In genomic region chr6:29770286-29770685, GRCh38 we compare ENCODE assay signal across 37 cellular contexts. TPM values are rescaled to one million over a fixed set of nuclear protein-coding genes. Genes with fewer than 3 reads are reported as not detected.
"Had no signal": no experiment of that assay in that cellular context is flagged by ENCODE, and none has a peak within 500 bp of the region (broad histone marks: within the 10 kb centered on the region; RNA-seq: fewer than 3 reads in every experiment).

No MANE protein-coding gene starts in this region.

- FAIRE-seq: astrocyte, colon, TTC549 had no signal

- H3K36me3 ChIP-seq: adrenal gland, brain microvascular endothelial cell, breast epithelium had no signal

- H3K27me3 ChIP-seq: adrenal gland, body of pancreas, brain microvascular endothelial cell, breast epithelium had no signal

- DNase-seq: activated B cell treated with CpG ODN at 0.5 μM for 24 hours; activated CD4-positive, alpha-beta memory T cell treated with anti-CD3 and anti-CD28 coated beads for 36 hours; activated CD4-positive, alpha-beta T cell treated with anti-CD3 and anti-CD28 coated beads for 4 hours; activated CD4-positive, alpha-beta T cell treated with anti-CD3 and anti-CD28 coated beads, Interleukin-2, amount 10 ng/mL, durations not matched to agents 24 days and 14 days; activated CD4-positive, alpha-beta T cell treated with anti-CD3 and anti-CD28 coated beads, Interleukin-2, amount 50 U/mL, for 1 hour; activated CD4-positive, alpha-beta T cell treated with anti-CD3 and anti-CD28 coated beads, Interleukin-2, amount 50 U/mL, for 4 hours; activated CD4-positive, CD25-positive, alpha-beta regulatory T cell treated with anti-CD3 and anti-CD28 coated beads, Interleukin-2, amount 50 U/mL, for 72 hours; activated CD8-positive, alpha-beta memory T cell treated with anti-CD3 and anti-CD28 coated beads, Interleukin-2, amount 50 U/mL, for 4 hours; activated effector memory CD4-positive, alpha-beta T cell treated with anti-CD3 and anti-CD28 coated beads, Interleukin-2, amount 50 U/mL, for 16 hours; activated gamma-delta T cell treated with Interleukin-2 at 50 U/mL for 16 hours; activated naive CD4-positive, alpha-beta T cell; activated naive CD4-positive, alpha-beta T cell treated with anti-CD3 and anti-CD28 coated beads for 36 hours; activated naive CD4-positive, alpha-beta T cell treated with anti-CD3 and anti-CD28 coated beads, Interleukin-2, amount 50 U/mL, for 16 hours; activated naive CD8-positive, alpha-beta T cell treated with anti-CD3 and anti-CD28 coated beads for 36 hours; activated T-cell treated with anti-CD3 and anti-CD28 coated beads for 4 hours; activated T-cell treated with anti-CD3 and anti-CD28 coated beads, Interleukin-2, amount 50 U/mL, for 1 hour; activated T-cell treated with anti-CD3 and anti-CD28 coated beads, Interleukin-2, amount 50 U/mL, for 4 hours; activated T-cell treated with anti-CD3 and anti-CD28 coated beads, Interleukin-2, amount 50 U/mL, for 72 hours; adrenal gland; amniotic stem cell; aorta; body of pancreas; brain microvascular endothelial cell; central memory CD4-positive, alpha-beta T cell; T-helper 2 cell; T-helper 9 cell had no signal

- H3K4me3 ChIP-seq: adrenal gland, body of pancreas, breast epithelium had no signal

- H3K4me1 Mint-ChIP-seq: activated B cell treated with CpG ODN at 0.5 μM for 24 hours; activated naive CD8-positive, alpha-beta T cell treated with anti-CD3 and anti-CD28 coated beads for 36 hours; activated T-helper 17 cell treated with anti-CD3 and anti-CD28 coated beads, Interleukin-2, amount 50 U/mL, for 72 hours had no signal

- H3K4me3 Mint-ChIP-seq: activated B cell treated with CpG ODN at 0.5 μM for 24 hours; activated CD4-positive, alpha-beta memory T cell treated with anti-CD3 and anti-CD28 coated beads for 36 hours; activated CD4-positive, alpha-beta T cell treated with anti-CD3 and anti-CD28 coated beads, Interleukin-2, amount 10 ng/mL, durations not matched to agents 24 days and 14 days; activated naive CD4-positive, alpha-beta T cell treated with anti-CD3 and anti-CD28 coated beads for 36 hours; activated naive CD8-positive, alpha-beta T cell treated with anti-CD3 and anti-CD28 coated beads for 36 hours; activated T-cell treated with anti-CD3 and anti-CD28 coated beads, Interleukin-2, amount 50 U/mL, for 4 hours; activated T-cell treated with anti-CD3 and anti-CD28 coated beads, Interleukin-2, amount 50 U/mL, for 72 hours; activated T-helper 1 cell treated with anti-CD3 and anti-CD28 coated beads, Interleukin-12 subunit alpha, Interleukin-12 subunit beta, Interleukin-2, Interleukin-4 antibody, amounts not matched to agents 30 ng/mL and 10 ng/mL and 1 ng/mL, durations not matched to agents 14 hours and 24 hours and 36 hours; activated T-helper 17 cell treated with anti-CD3 and anti-CD28 coated beads, Interleukin-2, amount 50 U/mL, for 72 hours; T-helper 1 cell treated with Interleukin-12 subunit alpha and Interleukin-12 subunit beta and Interleukin-4 antibody, amounts not matched to agents 30 μg/mL and 1 μg/mL, for 36 hours; T-helper 2 cell treated with Interferon-gamma antibody and Interleukin-4, amounts not matched to agents 5 μg/mL and 100 μg/mL, for 36 hours had no signal

- H3K27ac ChIP-seq: adrenal gland, body of pancreas, brain microvascular endothelial cell, breast epithelium, VCaP had no signal

- H3K9me3 ChIP-seq: adrenal gland, body of pancreas, breast epithelium had no signal

- H3K9me3 Mint-ChIP-seq: activated B cell treated with CpG ODN at 0.5 μM for 24 hours; activated CD4-positive, alpha-beta memory T cell treated with anti-CD3 and anti-CD28 coated beads for 36 hours; activated CD4-positive, alpha-beta T cell treated with anti-CD3 and anti-CD28 coated beads, Interleukin-2, amount 10 ng/mL, durations not matched to agents 24 days and 14 days; activated naive CD4-positive, alpha-beta T cell treated with anti-CD3 and anti-CD28 coated beads for 36 hours; activated naive CD4-positive, alpha-beta T cell treated with anti-CD3 and anti-CD28 coated beads, Interleukin-2, amount 50 U/mL, for 72 hours; activated naive CD8-positive, alpha-beta T cell treated with anti-CD3 and anti-CD28 coated beads for 36 hours; activated T-cell treated with anti-CD3 and anti-CD28 coated beads, Interleukin-2, amount 50 U/mL, for 4 hours; activated T-cell treated with anti-CD3 and anti-CD28 coated beads, Interleukin-2, amount 50 U/mL, for 72 hours; activated T-helper 1 cell treated with anti-CD3 and anti-CD28 coated beads, Interleukin-12 subunit alpha, Interleukin-12 subunit beta, Interleukin-2, Interleukin-4 antibody, amounts not matched to agents 30 ng/mL and 10 ng/mL and 1 ng/mL, durations not matched to agents 14 hours and 24 hours and 36 hours; activated T-helper 17 cell treated with anti-CD3 and anti-CD28 coated beads, Interleukin-2, amount 50 U/mL, for 72 hours; T-helper 1 cell treated with Interleukin-12 subunit alpha and Interleukin-12 subunit beta and Interleukin-4 antibody, amounts not matched to agents 30 μg/mL and 1 μg/mL, for 36 hours; T-helper 2 cell treated with Interferon-gamma antibody and Interleukin-4, amounts not matched to agents 5 μg/mL and 100 μg/mL, for 36 hours had no signal

- H3K4me1 ChIP-seq: adrenal gland, body of pancreas, breast epithelium had no signal

- H3K36me3 Mint-ChIP-seq: activated CD4-positive, alpha-beta memory T cell treated with anti-CD3 and anti-CD28 coated beads for 36 hours; activated naive CD4-positive, alpha-beta T cell treated with anti-CD3 and anti-CD28 coated beads, Interleukin-2, amount 50 U/mL, for 72 hours; activated naive CD8-positive, alpha-beta T cell treated with anti-CD3 and anti-CD28 coated beads for 36 hours had no signal

- H3K27ac Mint-ChIP-seq: activated B cell treated with CpG ODN at 0.5 μM for 24 hours; activated CD4-positive, alpha-beta memory T cell treated with anti-CD3 and anti-CD28 coated beads for 36 hours; activated CD4-positive, alpha-beta T cell treated with anti-CD3 and anti-CD28 coated beads, Interleukin-2, amount 10 ng/mL, durations not matched to agents 24 days and 14 days; activated naive CD4-positive, alpha-beta T cell treated with anti-CD3 and anti-CD28 coated beads for 36 hours; activated naive CD4-positive, alpha-beta T cell treated with anti-CD3 and anti-CD28 coated beads, Interleukin-2, amount 50 U/mL, for 72 hours; activated naive CD8-positive, alpha-beta T cell treated with anti-CD3 and anti-CD28 coated beads for 36 hours; activated T-cell treated with anti-CD3 and anti-CD28 coated beads, Interleukin-2, amount 50 U/mL, for 72 hours; activated T-helper 1 cell treated with anti-CD3 and anti-CD28 coated beads, Interleukin-12 subunit alpha, Interleukin-12 subunit beta, Interleukin-2, Interleukin-4 antibody, amounts not matched to agents 30 ng/mL and 10 ng/mL and 1 ng/mL, durations not matched to agents 14 hours and 24 hours and 36 hours; activated T-helper 17 cell treated with anti-CD3 and anti-CD28 coated beads, Interleukin-2, amount 50 U/mL, for 72 hours; T-helper 1 cell treated with Interleukin-12 subunit alpha and Interleukin-12 subunit beta and Interleukin-4 antibody, amounts not matched to agents 30 μg/mL and 1 μg/mL, for 36 hours; T-helper 2 cell treated with Interferon-gamma antibody and Interleukin-4, amounts not matched to agents 5 μg/mL and 100 μg/mL, for 36 hours had no signal

- ATAC-seq: activated naive CD4-positive, alpha-beta T cell treated with anti-CD3 and anti-CD28 coated beads, Interleukin-2, amount 50 U/mL, for 72 hours; activated T-cell treated with anti-CD3 and anti-CD28 coated beads, Interleukin-2, amount 50 U/mL, for 4 hours; activated T-cell treated with anti-CD3 and anti-CD28 coated beads, Interleukin-2, amount 50 U/mL, for 72 hours; activated T-helper 17 cell treated with anti-CD3 and anti-CD28 coated beads, Interleukin-2, amount 50 U/mL, for 72 hours; body of pancreas had no signal

RNA-seq across cellular contexts. Expression of gene HLA-G, which starts 57.3 kb away (rescaled TPM):
- total RNA-seq: breast epithelium, cerebellum had no signal
- polyA plus RNA-seq: adrenal gland had no signal
